In the genomic region with DNA sequence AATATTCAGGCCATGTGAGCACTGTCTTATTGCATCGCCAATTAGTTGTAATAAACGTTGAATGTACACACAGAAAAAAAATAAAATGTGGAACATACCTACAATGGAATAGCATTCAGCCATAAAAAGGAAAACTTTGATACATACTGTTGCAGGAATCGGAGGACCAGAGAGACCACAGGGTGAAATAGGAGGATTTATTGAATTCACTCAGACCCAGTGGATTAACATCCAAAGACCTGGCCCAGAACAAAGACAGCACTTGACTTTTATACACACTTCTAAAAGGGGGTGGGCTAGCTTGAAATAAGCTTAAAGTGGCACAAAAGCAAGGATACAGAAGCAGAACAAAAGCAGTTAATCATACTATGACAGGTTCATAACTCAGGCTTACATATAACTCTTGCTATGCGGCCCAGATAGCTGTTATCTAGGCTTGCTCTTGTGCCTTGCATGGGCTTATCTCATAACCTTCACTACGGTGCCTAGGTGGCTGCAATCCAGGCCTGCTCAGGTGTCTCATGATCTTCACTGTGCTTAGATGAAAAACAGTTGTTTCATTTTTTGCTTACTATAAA, we compare ENCODE assay signal across 1 cellular context.
TF ChIP-seq lines count a peak whose summit lies in the region.

No MANE protein-coding gene starts in this region.

TF ChIP-seq in GM23338, 12 proteins besides CTCF, POLR2A, EP300 and RAD21 (continued from another document):
- TF ChIP-seq, protein P1, sequence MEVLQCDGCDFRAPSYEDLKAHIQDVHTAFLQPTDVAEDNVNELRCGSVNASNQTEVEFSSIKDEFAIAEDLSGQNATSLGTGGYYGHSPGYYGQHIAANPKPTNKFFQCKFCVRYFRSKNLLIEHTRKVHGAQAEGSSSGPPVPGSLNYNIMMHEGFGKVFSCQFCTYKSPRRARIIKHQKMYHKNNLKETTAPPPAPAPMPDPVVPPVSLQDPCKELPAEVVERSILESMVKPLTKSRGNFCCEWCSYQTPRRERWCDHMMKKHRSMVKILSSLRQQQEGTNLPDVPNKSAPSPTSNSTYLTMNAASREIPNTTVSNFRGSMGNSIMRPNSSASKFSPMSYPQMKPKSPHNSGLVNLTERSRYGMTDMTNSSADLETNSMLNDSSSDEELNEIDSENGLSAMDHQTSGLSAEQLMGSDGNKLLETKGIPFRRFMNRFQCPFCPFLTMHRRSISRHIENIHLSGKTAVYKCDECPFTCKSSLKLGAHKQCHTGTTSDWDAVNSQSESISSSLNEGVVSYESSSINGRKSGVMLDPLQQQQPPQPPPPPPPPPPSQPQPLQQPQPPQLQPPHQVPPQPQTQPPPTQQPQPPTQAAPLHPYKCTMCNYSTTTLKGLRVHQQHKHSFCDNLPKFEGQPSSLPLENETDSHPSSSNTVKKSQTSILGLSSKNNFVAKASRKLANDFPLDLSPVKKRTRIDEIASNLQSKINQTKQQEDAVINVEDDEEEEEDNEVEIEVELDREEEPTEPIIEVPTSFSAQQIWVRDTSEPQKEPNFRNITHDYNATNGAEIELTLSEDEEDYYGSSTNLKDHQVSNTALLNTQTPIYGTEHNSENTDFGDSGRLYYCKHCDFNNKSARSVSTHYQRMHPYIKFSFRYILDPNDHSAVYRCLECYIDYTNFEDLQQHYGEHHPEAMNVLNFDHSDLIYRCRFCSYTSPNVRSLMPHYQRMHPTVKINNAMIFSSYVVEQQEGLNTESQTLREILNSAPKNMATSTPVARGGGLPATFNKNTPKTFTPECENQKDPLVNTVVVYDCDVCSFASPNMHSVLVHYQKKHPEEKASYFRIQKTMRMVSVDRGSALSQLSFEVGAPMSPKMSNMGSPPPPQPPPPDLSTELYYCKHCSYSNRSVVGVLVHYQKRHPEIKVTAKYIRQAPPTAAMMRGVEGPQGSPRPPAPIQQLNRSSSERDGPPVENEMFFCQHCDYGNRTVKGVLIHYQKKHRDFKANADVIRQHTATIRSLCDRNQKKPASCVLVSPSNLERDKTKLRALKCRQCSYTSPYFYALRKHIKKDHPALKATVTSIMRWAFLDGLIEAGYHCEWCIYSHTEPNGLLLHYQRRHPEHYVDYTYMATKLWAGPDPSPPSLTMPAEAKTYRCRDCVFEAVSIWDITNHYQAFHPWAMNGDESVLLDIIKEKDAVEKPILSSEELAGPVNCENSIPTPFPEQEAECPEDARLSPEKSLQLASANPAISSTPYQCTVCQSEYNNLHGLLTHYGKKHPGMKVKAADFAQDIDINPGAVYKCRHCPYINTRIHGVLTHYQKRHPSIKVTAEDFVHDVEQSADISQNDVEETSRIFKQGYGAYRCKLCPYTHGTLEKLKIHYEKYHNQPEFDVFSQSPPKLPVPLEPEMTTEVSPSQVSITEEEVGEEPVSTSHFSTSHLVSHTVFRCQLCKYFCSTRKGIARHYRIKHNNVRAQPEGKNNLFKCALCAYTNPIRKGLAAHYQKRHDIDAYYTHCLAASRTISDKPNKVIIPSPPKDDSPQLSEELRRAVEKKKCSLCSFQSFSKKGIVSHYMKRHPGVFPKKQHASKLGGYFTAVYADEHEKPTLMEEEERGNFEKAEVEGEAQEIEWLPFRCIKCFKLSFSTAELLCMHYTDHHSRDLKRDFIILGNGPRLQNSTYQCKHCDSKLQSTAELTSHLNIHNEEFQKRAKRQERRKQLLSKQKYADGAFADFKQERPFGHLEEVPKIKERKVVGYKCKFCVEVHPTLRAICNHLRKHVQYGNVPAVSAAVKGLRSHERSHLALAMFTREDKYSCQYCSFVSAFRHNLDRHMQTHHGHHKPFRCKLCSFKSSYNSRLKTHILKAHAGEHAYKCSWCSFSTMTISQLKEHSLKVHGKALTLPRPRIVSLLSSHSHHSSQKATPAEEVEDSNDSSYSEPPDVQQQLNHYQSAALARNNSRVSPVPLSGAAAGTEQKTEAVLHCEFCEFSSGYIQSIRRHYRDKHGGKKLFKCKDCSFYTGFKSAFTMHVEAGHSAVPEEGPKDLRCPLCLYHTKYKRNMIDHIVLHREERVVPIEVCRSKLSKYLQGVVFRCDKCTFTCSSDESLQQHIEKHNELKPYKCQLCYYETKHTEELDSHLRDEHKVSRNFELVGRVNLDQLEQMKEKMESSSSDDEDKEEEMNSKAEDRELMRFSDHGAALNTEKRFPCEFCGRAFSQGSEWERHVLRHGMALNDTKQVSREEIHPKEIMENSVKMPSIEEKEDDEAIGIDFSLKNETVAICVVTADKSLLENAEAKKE (CRISPR knock-in tag; IDR thresholded peaks at IDR 0.05): no peak
- TF ChIP-seq EZH2phosphoT487 (IDR thresholded peaks at IDR 0.05; ENCODE audit: unreplicated experiment) (no peak), JUNB (IDR thresholded peaks at IDR 0.05; ENCODE audit: unreplicated experiment) (no peak), STAT1 (IDR thresholded peaks at IDR 0.05; ENCODE audit: unreplicated experiment) (no peak)
- TF ChIP-seq, protein P2, sequence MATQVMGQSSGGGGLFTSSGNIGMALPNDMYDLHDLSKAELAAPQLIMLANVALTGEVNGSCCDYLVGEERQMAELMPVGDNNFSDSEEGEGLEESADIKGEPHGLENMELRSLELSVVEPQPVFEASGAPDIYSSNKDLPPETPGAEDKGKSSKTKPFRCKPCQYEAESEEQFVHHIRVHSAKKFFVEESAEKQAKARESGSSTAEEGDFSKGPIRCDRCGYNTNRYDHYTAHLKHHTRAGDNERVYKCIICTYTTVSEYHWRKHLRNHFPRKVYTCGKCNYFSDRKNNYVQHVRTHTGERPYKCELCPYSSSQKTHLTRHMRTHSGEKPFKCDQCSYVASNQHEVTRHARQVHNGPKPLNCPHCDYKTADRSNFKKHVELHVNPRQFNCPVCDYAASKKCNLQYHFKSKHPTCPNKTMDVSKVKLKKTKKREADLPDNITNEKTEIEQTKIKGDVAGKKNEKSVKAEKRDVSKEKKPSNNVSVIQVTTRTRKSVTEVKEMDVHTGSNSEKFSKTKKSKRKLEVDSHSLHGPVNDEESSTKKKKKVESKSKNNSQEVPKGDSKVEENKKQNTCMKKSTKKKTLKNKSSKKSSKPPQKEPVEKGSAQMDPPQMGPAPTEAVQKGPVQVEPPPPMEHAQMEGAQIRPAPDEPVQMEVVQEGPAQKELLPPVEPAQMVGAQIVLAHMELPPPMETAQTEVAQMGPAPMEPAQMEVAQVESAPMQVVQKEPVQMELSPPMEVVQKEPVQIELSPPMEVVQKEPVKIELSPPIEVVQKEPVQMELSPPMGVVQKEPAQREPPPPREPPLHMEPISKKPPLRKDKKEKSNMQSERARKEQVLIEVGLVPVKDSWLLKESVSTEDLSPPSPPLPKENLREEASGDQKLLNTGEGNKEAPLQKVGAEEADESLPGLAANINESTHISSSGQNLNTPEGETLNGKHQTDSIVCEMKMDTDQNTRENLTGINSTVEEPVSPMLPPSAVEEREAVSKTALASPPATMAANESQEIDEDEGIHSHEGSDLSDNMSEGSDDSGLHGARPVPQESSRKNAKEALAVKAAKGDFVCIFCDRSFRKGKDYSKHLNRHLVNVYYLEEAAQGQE (IDR thresholded peaks at IDR 0.05; ENCODE audit: unreplicated experiment): no peak
